1 cellular context compared by ENCODE assay signal in genomic region chr10:76301950-76302349, GRCh38.
TF ChIP-seq lines count a peak whose summit lies in the region.

No MANE protein-coding gene starts in this region.

TF ChIP-seq in IMR-90, 13 proteins besides CTCF, POLR2A, EP300 and RAD21:
- no peak for TF ChIP-seq MAZ (IDR thresholded peaks at IDR 0.05; ENCODE audit: borderline replicate concordance, low read depth, low read length)
- TF ChIP-seq MXI1 (IDR thresholded peaks at IDR 0.05; ENCODE audit: borderline replicate concordance, low read depth, low read length): no peak
- no peak for TF ChIP-seq ELK1 (IDR thresholded peaks at IDR 0.05; ENCODE audit: borderline replicate concordance, low read depth, low read length)
- TF ChIP-seq USF2 (IDR thresholded peaks at IDR 0.05; ENCODE audit: low read depth, low read length): no peak
- TF ChIP-seq BHLHE40 (IDR thresholded peaks at IDR 0.05; ENCODE audit: low read depth, low read length): no peak
- no peak for TF ChIP-seq CHD1 (IDR thresholded peaks at IDR 0.05; ENCODE audit: low read depth, low read length)
- no peak for TF ChIP-seq MAFK (IDR thresholded peaks at IDR 0.05; ENCODE audit: low read depth, low read length)
- TF ChIP-seq NFE2L2 (IDR thresholded peaks at IDR 0.05; ENCODE audit: low read depth, low read length): no peak
- TF ChIP-seq RCOR1 (IDR thresholded peaks at IDR 0.05; ENCODE audit: insufficient replicate concordance, low read length): no peak
- TF ChIP-seq SMC3 (IDR thresholded peaks at IDR 0.05; ENCODE audit: low read depth, low read length): no peak
